24 cellular contexts compared by ENCODE assay signal in genomic region chr1:19813651-19813960, GRCh38. TPM values are rescaled to one million over a fixed set of nuclear protein-coding genes. Genes with fewer than 3 reads are reported as not detected.
"Had no signal": no experiment of that assay in that cellular context is flagged by ENCODE, and none has a peak within 500 bp of the region (broad histone marks: within the 10 kb centered on the region; RNA-seq: fewer than 3 reads in every experiment).

No MANE protein-coding gene starts in this region.

- H3K4me1 ChIP-seq: heart left ventricle, lower lobe of right lung, psoas muscle, suprapubic skin, tibial nerve, vagina had no signal

- H3K27ac ChIP-seq: coronary artery, heart left ventricle, lower lobe of right lung, psoas muscle, suprapubic skin, tibial nerve, vagina had no signal

- H3K4me3 ChIP-seq: coronary artery, heart left ventricle, lower lobe of right lung, psoas muscle, stomach, suprapubic skin, tibial nerve, vagina had no signal

- ATAC-seq: heart left ventricle, left lobe of liver, lower lobe of right lung, natural killer cell, right cardiac atrium had no signal

- H3K27me3 ChIP-seq: heart left ventricle, stomach, suprapubic skin, tibial nerve, vagina had no signal

- H3K9me3 ChIP-seq: lower lobe of right lung, psoas muscle, stomach, suprapubic skin, tibial nerve, vagina had no signal

- DNase-seq: activated CD8-positive, alpha-beta memory T cell treated with anti-CD3 and anti-CD28 coated beads, Interleukin-2, amount 50 U/mL, for 4 hours; activated naive CD4-positive, alpha-beta T cell treated with Interleukin-2 at 50 U/mL for 16 hours; activated naive CD8-positive, alpha-beta T cell treated with anti-CD3 and anti-CD28 coated beads, Interleukin-2, amount 10 ng/mL, durations not matched to agents 7 days and 5 days; activated T-cell treated with anti-CD3 and anti-CD28 coated beads, Interleukin-2, amount 50 U/mL, for 48 hours; amniotic stem cell; heart left ventricle; lower lobe of right lung; mesendoderm; natural killer cell; psoas muscle; right cardiac atrium; stimulated activated CD4-positive, alpha-beta T cell treated with anti-CD3 and anti-CD28 coated beads, Interleukin-1b, Interleukin-23, amount 100 ng/mL, for 48 hours; stomach; T-helper 1 cell had no signal

- H3K36me3 ChIP-seq: heart left ventricle, lower lobe of right lung, stomach, suprapubic skin, tibial nerve, vagina had no signal

RNA-seq across cellular contexts. Expression of gene RNF186, which starts 1.5 kb away (rescaled TPM):
- total RNA-seq: activated naive CD8-positive, alpha-beta T cell treated with anti-CD3 and anti-CD28 coated beads, Interleukin-2, amount 10 ng/mL, durations not matched to agents 7 days and 5 days; bronchial epithelial cell; epithelial cell of proximal tubule; fibroblast of villous mesenchyme; heart left ventricle; lower lobe of right lung; natural killer cell; osteocyte; psoas muscle; right cardiac atrium; tibial nerve; vagina had no signal
- polyA plus RNA-seq: heart left ventricle, keratinocyte, right cardiac atrium had no signal
